In genomic region chr13:39655041-39655568, GRCh38 we compare ENCODE assay signal across 8 cellular contexts. TPM values are rescaled to one million over a fixed set of nuclear protein-coding genes. Genes with fewer than 3 reads are reported as not detected.
DNase-seq lines count a peak whose midpoint lies in the region; ATAC-seq and TF ChIP-seq lines count a peak whose summit lies in the region.

No MANE protein-coding gene starts in this region.

- H3K4me2 ChIP-seq in H9 (ENCODE audit: insufficient read depth, insufficient read length, low read length) = peak overlapping the region; percentile 90

- no peaks in the 10 kb centered on the region for H3K9me3 ChIP-seq in CD8-positive, alpha-beta memory T cell (ENCODE audit: low read length)
- H3K9me3 ChIP-seq in H9 (ENCODE audit: control insufficient read depth, low read depth, low read length) (no peaks in the 10 kb centered on the region), SJSA1 (replicated peaks) (no peaks in the 10 kb centered on the region), skeletal muscle tissue (ENCODE audit: control insufficient read depth in 3 of 3, low read length in 3 of 3) (no peaks in the 10 kb centered on the region)

- no peak overlapping the region for H4K5ac ChIP-seq in H9 (ENCODE audit: insufficient read length, low read depth, low read length)

- H2BK120ac ChIP-seq in H9 (ENCODE audit: low read depth, low read length, poor library complexity, severe bottlenecking) = no peak overlapping the region

- H3K36me3 ChIP-seq in CD8-positive, alpha-beta memory T cell (ENCODE audit: insufficient read depth, low read length) = no peaks in the 10 kb centered on the region
- H3K36me3 ChIP-seq in SJSA1 = 0 out of 2 replicates have a peak, but pooled peaks cover 2% of the 10 kb centered on the region
- H3K36me3 ChIP-seq in skeletal muscle tissue (ENCODE audit: control insufficient read depth in 3 of 3, insufficient read depth in 3 of 3, low read length in 3 of 3) = peaks cover 0 to 3% (median 3%) of the 10 kb centered on the region in 3 donors

- H3K4me1 ChIP-seq in CD8-positive, alpha-beta memory T cell (ENCODE audit: insufficient read depth, low read length) = peaks cover 22% of the 10 kb centered on the region
- H3K4me1 ChIP-seq in H9 (ENCODE audit: insufficient read depth, low read length) (no peaks in the 10 kb centered on the region), SJSA1 (replicated peaks) (peaks cover 4% of the 10 kb centered on the region), skeletal muscle tissue (ENCODE audit: control insufficient read depth in 3 of 3, insufficient read depth in 3 of 3, low read length in 3 of 3) (peaks cover 0 to 13% (median 3%) of the 10 kb centered on the region in 3 donors)

- no peaks in the 10 kb centered on the region for H3K79me1 ChIP-seq in H9 (ENCODE audit: insufficient read depth, low read depth, low read length, poor library complexity, severe bottlenecking)

- CTCF ChIA-PET in CD8-positive, alpha-beta memory T cell (lab: Charles Lee) = interaction anchor here (1.8 kb wide), 1 partner anchor 39 kb away, joined by 4 read pairs; no protein-coding TSS in a partner anchor

- no peak overlapping the region for H2AFZ ChIP-seq in H9 (ENCODE audit: low read length)

- no peak for ATAC-seq in GM21786 (IDR thresholded peaks at IDR 0.05; ENCODE audit: unreplicated experiment)

- no peak overlapping the region for H2BK12ac ChIP-seq in H9 (ENCODE audit: insufficient read length, low read depth, low read length)

- no peak overlapping the region for H3T11ph ChIP-seq in H9 (ENCODE audit: low read length)

- no peak overlapping the region for H2AK5ac ChIP-seq in H9 (ENCODE audit: insufficient read length, low read length)

- H2BK5ac ChIP-seq in H9 (ENCODE audit: insufficient read length, low read length) = no peak overlapping the region

- H4K8ac ChIP-seq in H9 (replicated peaks; ENCODE audit: insufficient read length, low read depth, low read length) = no peak overlapping the region

- peaks cover 36 to 50% (median 44%) of the 10 kb centered on the region in 3 donors for H3K4me1 Mint-ChIP-seq in CD8-positive, alpha-beta memory T cell
- peaks cover 10 to 13% of the 10 kb centered on the region in 2 experiments for H3K4me1 Mint-ChIP-seq in H9

- peaks cover 0 to 3% (median 0%) of the 10 kb centered on the region in 5 donors for H3K9me3 Mint-ChIP-seq in CD8-positive, alpha-beta memory T cell
- no peaks in the 10 kb centered on the region; a peak in 1 of 5 replicates for H3K9me3 Mint-ChIP-seq in H9

- H3K14ac ChIP-seq in H9 (ENCODE audit: insufficient read depth, low read length) = no peak overlapping the region

- peaks cover 4 to 14% (median 7%) of the 10 kb centered on the region in 3 donors for H3K36me3 Mint-ChIP-seq in CD8-positive, alpha-beta memory T cell
- H3K36me3 Mint-ChIP-seq in H9 (ENCODE audit: insufficient read depth in 1 of 3, low read depth in 3 of 3) = no peaks in the 10 kb centered on the region; a peak in 1 of 7 replicates

- H3K4ac ChIP-seq in H9 (ENCODE audit: low read depth, low read length) = no peak overlapping the region

- peak overlapping the region; percentile 74 to 95 (median 92) for H3K27ac Mint-ChIP-seq in CD8-positive, alpha-beta memory T cell
- peak overlapping the region in 1 of 3 experiments; percentile 57; a peak in 1 of 7 replicates for H3K27ac Mint-ChIP-seq in H9

- no peak overlapping the region for H3K23ac ChIP-seq in H9 (ENCODE audit: insufficient read length, low read depth, low read length)

- TF ChIP-seq CTCF in H9 (conservative IDR thresholded peaks at IDR 0.05) = no peak

- no peak overlapping the region for H3K18ac ChIP-seq in H9 (ENCODE audit: insufficient read length, low read depth, low read length)

- H3K27me3 Mint-ChIP-seq in CD8-positive, alpha-beta memory T cell = peaks cover 0 to 8% of the 10 kb centered on the region in 2 donors
- H3K27me3 Mint-ChIP-seq in H9 (ENCODE audit: low read depth) = peaks cover 11% of the 10 kb centered on the region

- DNase-seq in CD8-positive, alpha-beta memory T cell = no peak
- DNase-seq in H9 = no peak
- DNase-seq in SJSA1 (ENCODE audit: low read depth in 1 of 2, low spot score in 2 of 2) = no peak
- peak; percentile 2 for DNase-seq in germinal center (ENCODE audit: low spot score)
- no peak for DNase-seq in amygdala (lab: John Stamatoyannopoulos, UW)
- no peak for DNase-seq in cerebellar nuclear complex (lab: John Stamatoyannopoulos, UW)

- H3K4me3 ChIP-seq in CD8-positive, alpha-beta memory T cell (ENCODE audit: low read length) = peak overlapping the region; percentile 79
- H3K4me3 ChIP-seq in SJSA1 = peak overlapping the region; percentile 74
- peak overlapping the region; percentile 78 to 97 (median 90) for H3K4me3 ChIP-seq in skeletal muscle tissue (ENCODE audit: low read length in 3 of 3)

- H3K9ac ChIP-seq in H9 (ENCODE audit: extremely low read depth, insufficient read length, low read length) = no peak overlapping the region
- H3K9ac ChIP-seq in skeletal muscle tissue (ENCODE audit: low read depth in 1 of 3, low read length in 3 of 3) = peak overlapping the region; percentile 80 to 90 (median 87)

- POLR2A ChIA-PET in CD8-positive, alpha-beta memory T cell (lab: Charles Lee) = no interaction called here

- H3K27ac ChIP-seq in CD8-positive, alpha-beta memory T cell (ENCODE audit: low read depth, low read length) = peak overlapping the region; percentile 68
- no peak overlapping the region for H3K27ac ChIP-seq in H9 (ENCODE audit: insufficient read length, low read depth, low read length)
- H3K27ac ChIP-seq in SJSA1 = no peak overlapping the region
- no peak overlapping the region for H3K27ac ChIP-seq in skeletal muscle tissue (ENCODE audit: low read depth, low read length)

- H3K56ac ChIP-seq in H9 (ENCODE audit: insufficient read length, low read depth, low read length) = no peak overlapping the region

- no CpG with 5 or more reads among the region's 2 CpGs for WGBS in H9 (ENCODE audit: extremely low coverage, insufficient read length, low lambda C conversion rate)

- H4K20me1 ChIP-seq in H9 (ENCODE audit: control insufficient read depth, insufficient read depth, insufficient read length) = no peaks in the 10 kb centered on the region

- no peaks in the 10 kb centered on the region for H3K79me2 ChIP-seq in H9 (ENCODE audit: insufficient read depth, low read length)

- H2BK15ac ChIP-seq in H9 (ENCODE audit: low read depth, low read length) = no peak overlapping the region

- H2BK20ac ChIP-seq in H9 (ENCODE audit: low read depth, low read length, poor library complexity, severe bottlenecking) = no peak overlapping the region

- peak overlapping the region; percentile 94 to 99 (median 96) for H3K4me3 Mint-ChIP-seq in CD8-positive, alpha-beta memory T cell
- H3K4me3 Mint-ChIP-seq in H9 = peak overlapping the region; percentile 85 to 100

- H3K27me3 ChIP-seq in CD8-positive, alpha-beta memory T cell (ENCODE audit: insufficient read depth, low read length, poor library complexity, severe bottlenecking) = no peaks in the 10 kb centered on the region
- H3K27me3 ChIP-seq in H9 (ENCODE audit: insufficient read depth, low read length) (no peaks in the 10 kb centered on the region), SJSA1 (replicated peaks) (no peaks in the 10 kb centered on the region), skeletal muscle tissue (ENCODE audit: control insufficient read depth in 3 of 3, insufficient read depth in 3 of 3, low read length in 3 of 3) (no peaks in the 10 kb centered on the region)

- H4K91ac ChIP-seq in H9 (ENCODE audit: insufficient read length, low read depth, low read length) = no peak overlapping the region

- H3K23me2 ChIP-seq in H9 (ENCODE audit: insufficient read length, low read depth, low read length, poor library complexity, severe bottlenecking) = peaks cover 5% of the 10 kb centered on the region

RNA-seq across cellular contexts. Expression of gene COG6, which starts 0.4 kb away (rescaled TPM):
- 10 to 100 TPM; 25.0 to 32.1 TPM for total RNA-seq in CD8-positive, alpha-beta memory T cell
- 12.1 TPM for polyA plus RNA-seq in CD8-positive, alpha-beta memory T cell
- total RNA-seq in H9 (2021) (17.0 and 23.7 TPM in 2 replicates), skeletal muscle tissue (24.0 TPM)
- 21.9 and 23.7 TPM in 2 replicates for total RNA-seq in SJSA1 (2014; rRNA removed; shearing (Covaris generic))

RNA-seq across cellular contexts. Expression of gene LHFPL6, which starts 52.1 kb away (rescaled TPM):
- total RNA-seq in CD8-positive, alpha-beta memory T cell = 1 to 10 TPM; 5.9 to 6.4 TPM
- polyA plus RNA-seq in CD8-positive, alpha-beta memory T cell = not detected
- 3.5 and 3.9 TPM in 2 replicates for total RNA-seq in H9 (2021)
- total RNA-seq in SJSA1 (2014; rRNA removed; shearing (Covaris generic)) = 68.9 and 76.3 TPM in 2 replicates
- total RNA-seq in skeletal muscle tissue = 32.4 TPM
